Comparison of ENCODE assay signal across 9 cellular contexts in genomic region chr16:57592591-57593003, GRCh38. TPM values are rescaled to one million over a fixed set of nuclear protein-coding genes. Genes with fewer than 3 reads are reported as not detected.
DNase-seq lines count a peak whose midpoint lies in the region; ATAC-seq and TF ChIP-seq lines count a peak whose summit lies in the region.
"Had no signal": no experiment of that assay in that cellular context is flagged by ENCODE, and none has a peak within 500 bp of the region (broad histone marks: within the 10 kb centered on the region; RNA-seq: fewer than 3 reads in every experiment).

No MANE protein-coding gene starts in this region.

- H4K20me1 ChIP-seq in Loucy (ENCODE audit: insufficient read depth, low read length, poor library complexity, severe bottlenecking) (no peaks in the 10 kb centered on the region), GM23248 (ENCODE audit: insufficient read depth) (no peaks in the 10 kb centered on the region)

- H3F3A ChIP-seq in Loucy (ENCODE audit: low read depth) (peaks cover 5% of the 10 kb centered on the region; the same call in 1 of the 2 replicates), GM23248 (ENCODE audit: insufficient read depth) (peaks cover 14% of the 10 kb centered on the region)

- H2BK5ac ChIP-seq in neuronal stem cell (ENCODE audit: low read length) (no peak overlapping the region), mesenchymal stem cell (ENCODE audit: low read depth, low read length, poor library complexity, severe bottlenecking) (no peak overlapping the region)

- DNase-seq in CMK (ENCODE audit: low read depth) = peak; percentile 91
- peak; percentile 79 to 82 for DNase-seq in activated T-cell treated with anti-CD3 and anti-CD28 coated beads, Interleukin-2, amount 50 U/mL, for 48 hours
- no peak for DNase-seq in neuronal stem cell (ENCODE audit: low spot score)
- no peak for DNase-seq in mesenchymal stem cell
- DNase-seq in GM23248 = no peak

- peak overlapping the region; percentile 40; the same call in 1 of the 2 replicates for H2AFZ ChIP-seq in Loucy (ENCODE audit: low read length)
- no peak overlapping the region for H2AFZ ChIP-seq in neuronal stem cell (ENCODE audit: low read length)
- H2AFZ ChIP-seq in mesenchymal stem cell (ENCODE audit: low read depth, low read length) = no peak overlapping the region
- H2AFZ ChIP-seq in GM23248 = no peak overlapping the region

- H3K4ac ChIP-seq in neuronal stem cell (ENCODE audit: low read length) (no peak overlapping the region), mesenchymal stem cell (ENCODE audit: low read depth in 1 of 2, low read length in 2 of 2) (no peak overlapping the region)

- no peak for ATAC-seq in GM19324 (IDR thresholded peaks at IDR 0.05; ENCODE audit: low FRiP score, unreplicated experiment)
- no peak for ATAC-seq in HG03571 (IDR thresholded peaks at IDR 0.05; ENCODE audit: unreplicated experiment)

- H4K91ac ChIP-seq in neuronal stem cell (ENCODE audit: low read depth, low read length, poor library complexity) (no peak overlapping the region), mesenchymal stem cell (ENCODE audit: low read length) (no peak overlapping the region)

- H3K9me2 ChIP-seq in Loucy (replicated peaks; ENCODE audit: low read depth, low read length) (no peaks in the 10 kb centered on the region), GM23248 (ENCODE audit: insufficient read depth) (no peaks in the 10 kb centered on the region)

- H2AK5ac ChIP-seq in neuronal stem cell (ENCODE audit: low read depth, low read length) (no peak overlapping the region), mesenchymal stem cell (ENCODE audit: low read length, severe bottlenecking) (no peak overlapping the region)

- no CpG with 5 or more reads among the region's 4 CpGs for WGBS in neuronal stem cell (ENCODE audit: extremely low coverage in 2 of 2, insufficient read length in 2 of 2, insufficient replicate concordance in 1 of 2), 2 donors
- 57% methylated on average over 4 of the region's 4 CpGs for WGBS in mesenchymal stem cell
- WGBS in GM23248 (ENCODE audit: low coverage in 1 of 2, low lambda C conversion rate in 2 of 2, missing lambda C conversion rate in 2 of 2), 2 experiments = 44 to 50% methylated on average over 3 to 4 of the region's 4 CpGs

- peak overlapping the region; percentile 81 for H3K4me2 ChIP-seq in Loucy (ENCODE audit: low read depth, low read length, poor library complexity, severe bottlenecking)
- H3K4me2 ChIP-seq in neuronal stem cell (ENCODE audit: insufficient read depth, low read length, poor library complexity, severe bottlenecking) = no peak overlapping the region
- no peak overlapping the region for H3K4me2 ChIP-seq in mesenchymal stem cell (ENCODE audit: low read length, poor library complexity, severe bottlenecking)
- H3K4me2 ChIP-seq in GM23248 (ENCODE audit: unreplicated experiment) = no peak overlapping the region

- no peaks in the 10 kb centered on the region for H3K79me1 ChIP-seq in neuronal stem cell (ENCODE audit: low read depth, low read length)
- H3K79me1 ChIP-seq in mesenchymal stem cell (replicated peaks; ENCODE audit: low read length, poor library complexity, severe bottlenecking) = no peaks in the 10 kb centered on the region

- H3K79me2 ChIP-seq in Loucy (ENCODE audit: insufficient read depth, low read length) (no peaks in the 10 kb centered on the region), GM23248 (ENCODE audit: insufficient read depth) (no peaks in the 10 kb centered on the region)

- no peak overlapping the region for H2BK120ac ChIP-seq in neuronal stem cell (ENCODE audit: low read depth, low read length)
- H2BK120ac ChIP-seq in mesenchymal stem cell (ENCODE audit: low read depth, low read length) = no peak overlapping the region

- H3K9ac ChIP-seq in Loucy (ENCODE audit: low read depth, low read length, poor library complexity, severe bottlenecking) (peak overlapping the region; percentile 77), neuronal stem cell (ENCODE audit: low read depth, low read length, poor library complexity) (no peak overlapping the region), mesenchymal stem cell (ENCODE audit: low read length) (no peak overlapping the region), GM23248 (no peak overlapping the region)

- H3K18ac ChIP-seq in neuronal stem cell (ENCODE audit: low read length) (peak overlapping the region; percentile 20), mesenchymal stem cell (ENCODE audit: low read depth in 1 of 2, low read length in 2 of 2) (no peak overlapping the region)

- H3K9me3 ChIP-seq in Loucy (ENCODE audit: insufficient read depth, low read depth, low read length) = peaks cover 5% of the 10 kb centered on the region; the same call in 1 of the 2 replicates
- peaks cover 2 to 5% of the 10 kb centered on the region in 2 donors for H3K9me3 ChIP-seq in neuronal stem cell (replicated peaks in 1 of 2; ENCODE audit: control insufficient read depth in 2 of 2, insufficient read depth in 1 of 2, low read depth in 1 of 2, low read length in 2 of 2)
- peaks cover 4% of the 10 kb centered on the region for H3K9me3 ChIP-seq in mesenchymal stem cell (ENCODE audit: control insufficient read depth, low read length)
- no peaks in the 10 kb centered on the region for H3K9me3 ChIP-seq in GM23248 (ENCODE audit: low read depth)
- H3K9me3 ChIP-seq: adrenal gland had no signal

- H3K36me3 ChIP-seq in Loucy (ENCODE audit: insufficient read depth, low read length) = no peaks in the 10 kb centered on the region
- no peaks in the 10 kb centered on the region for H3K36me3 ChIP-seq in neuronal stem cell (replicated peaks in 1 of 2; ENCODE audit: control insufficient read depth in 2 of 2, insufficient read depth in 2 of 2, low read length in 2 of 2)
- H3K36me3 ChIP-seq in mesenchymal stem cell (ENCODE audit: control insufficient read depth in 1 of 2, insufficient read depth in 2 of 2, low read depth in 1 of 2, low read length in 2 of 2) = no peaks in the 10 kb centered on the region
- H3K36me3 ChIP-seq in GM23248 (ENCODE audit: low read depth) = no peaks in the 10 kb centered on the region
- H3K36me3 ChIP-seq: adrenal gland had no signal

- H3K14ac ChIP-seq in neuronal stem cell (ENCODE audit: low read length) (no peak overlapping the region), mesenchymal stem cell (ENCODE audit: low read length in 2 of 2) (no peak overlapping the region)

- peak overlapping the region; percentile 13 for H2BK15ac ChIP-seq in neuronal stem cell (ENCODE audit: low read length)
- H2BK15ac ChIP-seq in mesenchymal stem cell (ENCODE audit: low read depth, poor library complexity, severe bottlenecking) = no peak overlapping the region

- H2BK12ac ChIP-seq in neuronal stem cell (ENCODE audit: low read length) = no peak overlapping the region
- H2BK12ac ChIP-seq in mesenchymal stem cell (ENCODE audit: low read length in 2 of 2) = no peak overlapping the region

- H3K4me1 ChIP-seq in Loucy (ENCODE audit: insufficient read depth, low read length, poor library complexity, severe bottlenecking) = peaks cover 30% of the 10 kb centered on the region
- peaks cover 0 to 3% of the 10 kb centered on the region in 2 donors for H3K4me1 ChIP-seq in neuronal stem cell (ENCODE audit: control insufficient read depth in 2 of 2, insufficient read depth in 1 of 2, low read depth in 1 of 2, low read length in 2 of 2)
- peaks cover 7% of the 10 kb centered on the region for H3K4me1 ChIP-seq in mesenchymal stem cell (ENCODE audit: control insufficient read depth, insufficient read depth, low read depth, low read length)
- peaks cover 20% of the 10 kb centered on the region for H3K4me1 ChIP-seq in GM23248 (ENCODE audit: insufficient read depth)

- H4K8ac ChIP-seq in neuronal stem cell (ENCODE audit: low read depth, low read length) (no peak overlapping the region), mesenchymal stem cell (ENCODE audit: low read length) (no peak overlapping the region)

- no peak for TF ChIP-seq CTCF in Loucy (conservative IDR thresholded peaks at IDR 0.05; ENCODE audit: low read length)

- H3K23ac ChIP-seq in neuronal stem cell (ENCODE audit: low read depth, low read length, poor library complexity) (no peak overlapping the region), mesenchymal stem cell (ENCODE audit: low read length in 2 of 2) (no peak overlapping the region)

- in situ Hi-C loops in GM23248 (cut with MboI) = no loop called here

- H3K27ac ChIP-seq in neuronal stem cell (replicated peaks; ENCODE audit: low read length) (no peak overlapping the region), mesenchymal stem cell (ENCODE audit: low read length, poor library complexity, severe bottlenecking) (no peak overlapping the region), GM23248 (no peak overlapping the region)
- H3K27ac ChIP-seq: adrenal gland had no signal

- no peaks in the 10 kb centered on the region for H3K27me3 ChIP-seq in Loucy (ENCODE audit: insufficient read depth, low read length, poor library complexity, severe bottlenecking)
- H3K27me3 ChIP-seq in neuronal stem cell (ENCODE audit: control insufficient read depth in 3 of 3, insufficient read depth in 3 of 3, low read depth in 1 of 3, low read length in 3 of 3) = no peaks in the 10 kb centered on the region
- no peaks in the 10 kb centered on the region for H3K27me3 ChIP-seq in mesenchymal stem cell (ENCODE audit: control insufficient read depth in 1 of 2, insufficient read depth in 1 of 2, low read length in 2 of 2)
- no peaks in the 10 kb centered on the region for H3K27me3 ChIP-seq in GM23248 (replicated peaks; ENCODE audit: insufficient read depth)
- H3K27me3 ChIP-seq: adrenal gland had no signal

- H3K4me3 ChIP-seq in Loucy (ENCODE audit: low read length, poor library complexity, severe bottlenecking) = peak overlapping the region; percentile 63
- H3K4me3 ChIP-seq in neuronal stem cell (ENCODE audit: low read length in 2 of 2) = no peak overlapping the region
- H3K4me3 ChIP-seq in mesenchymal stem cell (ENCODE audit: insufficient read depth in 1 of 2, low read depth in 1 of 2, low read length in 2 of 2) = no peak overlapping the region
- no peak overlapping the region for H3K4me3 ChIP-seq in GM23248
- H3K4me3 ChIP-seq: adrenal gland had no signal

RNA-seq across cellular contexts. Expression of gene ADGRG1, which starts 35.8 kb away (rescaled TPM):
- polyA plus RNA-seq in neuronal stem cell (2013, experiment 1 of 2) = 127 TPM
- 124 TPM for polyA plus RNA-seq in neuronal stem cell (2013, experiment 2 of 2)
- polyA plus RNA-seq in mesenchymal stem cell (2013, experiment 1 of 2) = 4.0 TPM
- polyA plus RNA-seq in mesenchymal stem cell (2013, experiment 2 of 2) = 4.4 TPM
- 0.54 and 0.89 TPM in 2 replicates for total RNA-seq in GM23248 (2014; rRNA removed; shearing (Covaris generic))
- 0.58 and 1.2 TPM in 2 replicates for polyA plus RNA-seq in GM23248 (2016; fragmentation: Nextera tagmentation; extraction: Ambion mirVana)

RNA-seq across cellular contexts. Expression of gene ADGRG5, which starts 50.2 kb away (rescaled TPM):
- 1.7 TPM for polyA plus RNA-seq in neuronal stem cell (2013, experiment 1 of 2)
- polyA plus RNA-seq in neuronal stem cell (2013, experiment 2 of 2) = 1.7 TPM
- polyA plus RNA-seq in mesenchymal stem cell (2013, experiment 1 of 2) = not detected
- not detected for polyA plus RNA-seq in mesenchymal stem cell (2013, experiment 2 of 2)
- not detected in 2 replicates for total RNA-seq in GM23248 (2014; rRNA removed; shearing (Covaris generic))
- polyA plus RNA-seq in GM23248 (2016; fragmentation: Nextera tagmentation; extraction: Ambion mirVana) = 0.05 and 0.18 TPM in 2 replicates

RNA-seq across cellular contexts. Expression of gene CCDC102A, which starts 56.2 kb away (rescaled TPM):
- polyA plus RNA-seq in neuronal stem cell (2013, experiment 1 of 2) = 6.4 TPM
- polyA plus RNA-seq in neuronal stem cell (2013, experiment 2 of 2) = 6.3 TPM
- 4.5 TPM for polyA plus RNA-seq in mesenchymal stem cell (2013, experiment 1 of 2)
- 4.8 TPM for polyA plus RNA-seq in mesenchymal stem cell (2013, experiment 2 of 2)
- 17.7 and 20.6 TPM in 2 replicates for total RNA-seq in GM23248 (2014; rRNA removed; shearing (Covaris generic))
- 3.9 and 4.6 TPM in 2 replicates for polyA plus RNA-seq in GM23248 (2016; fragmentation: Nextera tagmentation; extraction: Ambion mirVana)

Comparison
In these comparisons a context has a peak if more than half of its experiments do, and no peak if none do; other contexts are left out.
1. DNase-seq: peak in CMK (single experiment) and activated T-cell treated with anti-CD3 and anti-CD28 coated beads, Interleukin-2, amount 50 U/mL, for 48 hours (2 of 2); none in neuronal stem cell (single experiment), mesenchymal stem cell (single experiment) and GM23248 (single experiment).